In genomic region chr3:23712095-23712494, GRCh38 we compare ENCODE assay signal across 11 cellular contexts.
DNase-seq lines count a peak whose midpoint lies in the region; ATAC-seq, FAIRE-seq and TF ChIP-seq lines count a peak whose summit lies in the region.
"Had no signal": no experiment of that assay in that cellular context is flagged by ENCODE, and none has a peak within 500 bp of the region (broad histone marks: within the 10 kb centered on the region; RNA-seq: fewer than 3 reads in every experiment).

No MANE protein-coding gene starts in this region.

- H3K27ac ChIP-seq in heart left ventricle (peak overlapping the region in 9 of 12 donors; percentile 5 to 75 (median 53)), brain microvascular endothelial cell (no peak overlapping the region)
- H3K27ac ChIP-seq: neutrophil had no signal

- FAIRE-seq in GM12891 (lab: Jason Lieb, UNC) (no peak), frontal cortex (lab: Jason Lieb, UNC) (no peak)

- no peak for TF ChIP-seq POLR2A in GM12891 (IDR thresholded peaks at IDR 0.05; ENCODE audit: low read depth, low read length)
- TF ChIP-seq POLR2A in heart left ventricle (IDR thresholded peaks at IDR 0.05): no peak

- intact Hi-C loops in heart left ventricle (cut with DNase I): loop anchor here in 2 of 10 donors (5.0 to 10.0 kb wide), 2 partner anchors 83 to 95 kb away; partner anchors contain the start of gene UBE2E1 (in 1 of the 2)

- DNase-seq in GM12891 (ENCODE audit: insufficient read length, low spot score): no peak
- DNase-seq in heart left ventricle: no peak
- no peak for DNase-seq in midbrain (lab: John Stamatoyannopoulos, UW)
- DNase-seq in brain microvascular endothelial cell: no peak
- DNase-seq in NCI-H82 (lab: John Stamatoyannopoulos, UW): no peak
- no peak for DNase-seq in frontal cortex (ENCODE audit: low spot score in 2 of 2)
- DNase-seq: CD8-positive, alpha-beta T cell; NCI-H1436 treated with DMSO at 0.1 percent for 48 hours had no signal

- in situ Hi-C loops in brain microvascular endothelial cell (cut with HindIII; ENCODE audit: low pct_ligation_motif_present, low sequenced_read_pairs): no loop called here

- no peaks in the 10 kb centered on the region for H3K27me3 ChIP-seq in heart left ventricle
- no peaks in the 10 kb centered on the region for H3K27me3 ChIP-seq in brain microvascular endothelial cell (replicated peaks)
- H3K27me3 ChIP-seq: neutrophil had no signal

- TF ChIP-seq CTCF in heart left ventricle (IDR thresholded peaks at IDR 0.05): no peak
- no peak for TF ChIP-seq CTCF in brain microvascular endothelial cell (IDR thresholded peaks at IDR 0.05; ENCODE audit: low read depth, low read length, missing control alignments)

- ATAC-seq in GM21529 (IDR thresholded peaks at IDR 0.05; ENCODE audit: unreplicated experiment) (peak; percentile 92), HG03439 (IDR thresholded peaks at IDR 0.05; ENCODE audit: unreplicated experiment) (peak; percentile 75), heart left ventricle (peak; percentile 8 to 14 (median 10))
- ATAC-seq: CD8-positive, alpha-beta T cell had no signal

- H3K4me3 ChIP-seq in heart left ventricle: peak overlapping the region in 5 of 12 donors; percentile 4 to 28 (median 17)
- H3K4me3 ChIP-seq in brain microvascular endothelial cell (ENCODE audit: low read depth, low read length): no peak overlapping the region

- WGBS in heart left ventricle, 4 donors: 64 to 85% (median 76%) methylated on average over 6 of the region's 6 CpGs

- H3K4me1 ChIP-seq in heart left ventricle: peaks cover 0 to 24% (median 0%) of the 10 kb centered on the region in 12 donors

- H3K36me3 ChIP-seq in heart left ventricle (no peaks in the 10 kb centered on the region), brain microvascular endothelial cell (replicated peaks) (no peaks in the 10 kb centered on the region)
- H3K36me3 ChIP-seq: neutrophil had no signal

- peaks cover 0 to 7% (median 0%) of the 10 kb centered on the region in 12 donors for H3K9me3 ChIP-seq in heart left ventricle
- H3K9me3 ChIP-seq: neutrophil had no signal

TF ChIP-seq in GM12891, 5 proteins besides CTCF, POLR2A, EP300 and RAD21:
- no peak for TF ChIP-seq POLR2AphosphoS5 (IDR thresholded peaks at IDR 0.05; ENCODE audit: low read depth, low read length)
- peak; percentile 19 for TF ChIP-seq PAX5 (IDR thresholded peaks at IDR 0.05; ENCODE audit: insufficient read depth, low read length, severe bottlenecking)

Comparison
In these comparisons a context has a peak if more than half of its experiments do, and no peak if none do; other contexts are left out.
1. ATAC-seq: peak in every context shown above with its lines; median percentile 92 in GM21529; 75 in HG03439; 10 in heart left ventricle.